8 cellular contexts compared by ENCODE assay signal in the genomic region with DNA sequence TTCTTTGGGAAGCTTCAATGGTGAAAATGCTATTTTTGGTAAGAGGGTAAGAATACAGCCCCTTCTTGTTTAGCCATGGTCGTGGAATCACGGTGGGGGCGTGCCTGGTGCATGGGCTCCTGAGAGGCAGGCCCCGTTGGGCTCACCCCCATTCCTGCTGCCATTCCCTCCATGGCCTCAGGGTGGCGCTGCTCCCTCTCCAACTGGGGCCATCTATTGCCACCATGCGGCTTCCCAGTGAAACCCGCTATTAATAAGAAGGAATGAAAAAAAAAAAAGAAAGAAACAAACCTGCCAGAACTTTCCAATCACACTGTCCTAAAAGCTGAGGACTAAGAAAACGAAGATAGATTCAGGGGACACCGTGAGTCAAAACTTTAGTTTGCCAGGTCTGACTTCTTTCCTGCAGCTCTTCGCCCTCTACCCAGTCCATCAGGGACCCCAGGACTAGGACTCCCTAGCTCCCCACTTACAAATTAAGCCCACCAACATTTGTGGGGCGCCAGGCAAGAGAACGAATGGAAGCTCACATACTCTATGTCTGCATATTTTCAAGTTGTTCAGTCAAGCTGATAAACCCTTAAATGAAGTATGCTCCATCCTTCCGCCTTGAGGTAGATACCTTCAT. TPM values are rescaled to one million over a fixed set of nuclear protein-coding genes. Genes with fewer than 3 reads are reported as not detected.
DNase-seq lines count a peak whose midpoint lies in the region; ATAC-seq and TF ChIP-seq lines count a peak whose summit lies in the region.

No MANE protein-coding gene starts in this region.

- peaks cover 11% of the 10 kb centered on the region for H3K4me1 Mint-ChIP-seq in activated CD4-positive, alpha-beta memory T cell treated with anti-CD3 and anti-CD28 coated beads for 36 hours (ENCODE audit: low read depth)

- peak; percentile 72 for DNase-seq in GM12865 (ENCODE audit: low read depth)
- peak; percentile 45 for DNase-seq in NCI-H748 (lab: John Stamatoyannopoulos, UW; ENCODE audit: unreplicated experiment)
- peak; percentile 90 for DNase-seq in activated CD4-positive, alpha-beta memory T cell treated with anti-CD3 and anti-CD28 coated beads for 36 hours
- DNase-seq in dorsolateral prefrontal cortex, result peak; percentile 67 to 86 (median 80)
- DNase-seq in medulla oblongata (ENCODE audit: extremely low spot score), result peak; percentile 87
- DNase-seq in stimulated activated CD8-positive, alpha-beta memory T cell treated with anti-CD3 and anti-CD28 coated beads, Interleukin-15, amount 100 ng/mL, for 48 hours (ENCODE audit: low read depth in 2 of 2), result peak; percentile 67 to 69

- no peaks in the 10 kb centered on the region for H3K9me3 Mint-ChIP-seq in activated CD4-positive, alpha-beta memory T cell treated with anti-CD3 and anti-CD28 coated beads for 36 hours

- CTCF ChIA-PET in activated CD4-positive, alpha-beta memory T cell treated with anti-CD3 and anti-CD28 coated beads for 36 hours (lab: Charles Lee), result interaction anchor here (0.6 to 12.1 kb wide), 40 partner anchors 9 to 186 kb away, joined by 3 to 276 read pairs (median 4); partner anchors contain the start of genes ABHD2, FANCI and HAPLN3

- H3K27ac Mint-ChIP-seq in activated CD4-positive, alpha-beta memory T cell treated with anti-CD3 and anti-CD28 coated beads for 36 hours, result no peak overlapping the region

- POLR2A ChIA-PET in activated CD4-positive, alpha-beta memory T cell treated with anti-CD3 and anti-CD28 coated beads for 36 hours (lab: Charles Lee), result interaction anchor here (1.1 to 1.8 kb wide), 3 partner anchors 31 to 120 kb away, joined by 3 to 5 read pairs (median 3); no protein-coding TSS in a partner anchor

- TF ChIP-seq CTCF in GM12865 (IDR thresholded peaks at IDR 0.05; ENCODE audit: insufficient read depth, low read depth, low read length, missing control alignments) (peak; percentile 95), dorsolateral prefrontal cortex (IDR thresholded peaks at IDR 0.05 in 54 of 56, conservative IDR thresholded peaks at IDR 0.05 in 2 of 56; ENCODE audit: low read depth in 1 of 56, partially characterized antibody in 56 of 56) (peak; percentile 88 to 100 (median 99))

- H3K36me3 Mint-ChIP-seq in activated CD4-positive, alpha-beta memory T cell treated with anti-CD3 and anti-CD28 coated beads for 36 hours, result no peaks in the 10 kb centered on the region

- peak overlapping the region in 19 of 59 donors; percentile 2 to 84 (median 44) for H3K27ac ChIP-seq in dorsolateral prefrontal cortex

- no peak overlapping the region for H3K4me3 Mint-ChIP-seq in activated CD4-positive, alpha-beta memory T cell treated with anti-CD3 and anti-CD28 coated beads for 36 hours

- H3K27me3 Mint-ChIP-seq in activated CD4-positive, alpha-beta memory T cell treated with anti-CD3 and anti-CD28 coated beads for 36 hours, result no peaks in the 10 kb centered on the region

- H3K4me3 ChIP-seq in GM12865 (ENCODE audit: low read depth, low read length) (no peak overlapping the region), dorsolateral prefrontal cortex (no peak overlapping the region)

- H3K27me3 ChIP-seq in dorsolateral prefrontal cortex, result no peaks in the 10 kb centered on the region

- ATAC-seq in HG03039 (IDR thresholded peaks at IDR 0.05; ENCODE audit: unreplicated experiment) (peak; percentile 72), GM18519 (IDR thresholded peaks at IDR 0.05; ENCODE audit: low FRiP score, unreplicated experiment) (no peak)

- intact Hi-C loops in activated CD4-positive, alpha-beta memory T cell treated with anti-CD3 and anti-CD28 coated beads for 36 hours (cut with micrococcal nuclease), result loop anchor here (1.0 to 5.0 kb wide), 3 partner anchors 35 to 120 kb away; no protein-coding TSS in a partner anchor
- intact Hi-C loops in dorsolateral prefrontal cortex (cut with DNase I), result loop anchor here (1.0 to 5.0 kb wide), 3 partner anchors 71 to 120 kb away; no protein-coding TSS in a partner anchor

RNA-seq across cellular contexts. Expression of gene ABHD2, which starts 30.6 kb away (rescaled TPM):
- total RNA-seq in activated CD4-positive, alpha-beta memory T cell treated with anti-CD3 and anti-CD28 coated beads for 36 hours, result 10 to 100 TPM; 36.0 to 38.5 TPM
- 100 to 1,000 TPM in 119 of 120 experiments, 10 to 100 TPM in 1; 89.8 to 236 (median 169) TPM for total RNA-seq in dorsolateral prefrontal cortex
